Comparison of ENCODE assay signal across 7 cellular contexts in genomic region chr18:3049897-3050454, GRCh38. TPM values are rescaled to one million over a fixed set of nuclear protein-coding genes. Genes with fewer than 3 reads are reported as not detected.
DNase-seq lines count a peak whose midpoint lies in the region; ATAC-seq, FAIRE-seq and TF ChIP-seq lines count a peak whose summit lies in the region.
"Not testable (repeated sequence)": the region's sequence is repeated elsewhere in the genome, so short reads cannot be mapped to it uniquely, and the experiment has no call there.

No MANE protein-coding gene starts in this region.

- ATAC-seq in K562: peak; percentile 25; the same call in 2 of the 3 replicates
- ATAC-seq in left lung; upper lobe of left lung (ENCODE audit: low FRiP score in 2 of 2): not testable (repeated sequence)

- H3K9me3 Mint-ChIP-seq in glutamatergic neuron (ENCODE audit: unreplicated experiment): peaks cover 11% of the 10 kb centered on the region
- peaks cover 21% of the 10 kb centered on the region for H3K9me3 Mint-ChIP-seq in neural progenitor cell

- not testable (repeated sequence) for TF ChIP-seq RAD21 in K562 (CRISPR knock-in tag; conservative IDR thresholded peaks at IDR 0.05 in 1 of 2, IDR thresholded peaks at IDR 0.05 in 1 of 2)

- WGBS in K562 (ENCODE audit: insufficient coverage, low coverage, missing lambda C conversion rate): no CpG with 5 or more reads among the region's 8 CpGs
- 58 to 72% methylated on average over 4 to 6 of the region's 8 CpGs for WGBS in upper lobe of left lung, 2 donors

- TF ChIP-seq CTCF in K562 (IDR thresholded peaks at IDR 0.05 in 2 of 3, conservative IDR thresholded peaks at IDR 0.05 in 1 of 3; ENCODE audit: insufficient read depth in 2 of 3, low read depth in 1 of 3, low read length in 3 of 3); glutamatergic neuron (IDR thresholded peaks at IDR 0.05; ENCODE audit: partially characterized antibody, unreplicated experiment); left lung (IDR thresholded peaks at IDR 0.05); neural progenitor cell (IDR thresholded peaks at IDR 0.05); upper lobe of left lung (IDR thresholded peaks at IDR 0.05): not testable (repeated sequence)

- H3K4me1 ChIP-seq in BLaER1 (peaks cover 17% of the 10 kb centered on the region), left lung (peaks cover 0 to 27% of the 10 kb centered on the region in 2 donors), neural progenitor cell (peaks cover 44% of the 10 kb centered on the region), upper lobe of left lung (peaks cover 9 to 27% (median 23%) of the 10 kb centered on the region in 4 donors)
- not testable (repeated sequence) for H3K4me1 ChIP-seq in HUES48 (ENCODE audit: control insufficient read depth, insufficient read depth, low read length); K562 (replicated peaks in 1 of 2; ENCODE audit: control insufficient read depth in 2 of 2, insufficient read depth in 2 of 2, low read length in 2 of 2)

- H2AFZ ChIP-seq in K562 (ENCODE audit: low read depth, low read length): peak overlapping the region; percentile 51; the same call in 1 of the 2 replicates
- not testable (repeated sequence) for H2AFZ ChIP-seq in neural progenitor cell (replicated peaks)

- not testable (repeated sequence) for H3K79me2 ChIP-seq in K562 (ENCODE audit: control insufficient read depth, insufficient read depth, low read length); neural progenitor cell (ENCODE audit: low read depth)

- H3K4me2 ChIP-seq in BLaER1 (peak overlapping the region; percentile 28), neural progenitor cell (peak overlapping the region; percentile 12)
- H3K4me2 ChIP-seq in K562 (ENCODE audit: insufficient read depth, low read length): not testable (repeated sequence)

- CTCF ChIA-PET in K562 (lab: Yijun Ruan, JAX; ENCODE audit: low intra/inter-chr PET ratio): not testable (repeated sequence)

- BruUV-seq in K562 (replicated peaks; lab: Mats Ljungman, UMichigan): not testable (repeated sequence)

- DNase-seq in K562 (ENCODE audit: extremely low read depth in 1 of 4, low spot score in 3 of 4); glutamatergic neuron; left lung; neural progenitor cell (ENCODE audit: low spot score); upper lobe of left lung: not testable (repeated sequence)

- POLR2A ChIA-PET in K562 (lab: Yijun Ruan, JAX): interaction anchor here (1.0 kb wide), 1 partner anchor 11 kb away, joined by 3 read pairs; no protein-coding TSS in a partner anchor

- H3K36me3 Mint-ChIP-seq in glutamatergic neuron (ENCODE audit: unreplicated experiment) (peaks cover 20% of the 10 kb centered on the region), neural progenitor cell (peaks cover 10% of the 10 kb centered on the region)

- not testable (repeated sequence) for H3K4me3 ChIP-seq in BLaER1; HUES48 (ENCODE audit: low read depth, low read length); K562; left lung; neural progenitor cell; upper lobe of left lung

- H3K9me3 ChIP-seq in BLaER1: peaks cover 18% of the 10 kb centered on the region
- H3K9me3 ChIP-seq in HUES48 (ENCODE audit: control insufficient read depth, insufficient read depth, low read length); K562 (replicated peaks; ENCODE audit: control insufficient read depth, insufficient read depth, low read depth, low read length); left lung; neural progenitor cell (ENCODE audit: low read depth); upper lobe of left lung: not testable (repeated sequence)

- TF ChIP-seq POLR2A in K562 (conservative IDR thresholded peaks at IDR 0.05); upper lobe of left lung (IDR thresholded peaks at IDR 0.05): not testable (repeated sequence)

- H3K9ac ChIP-seq in BLaER1; HUES48 (ENCODE audit: low read depth, low read length); K562 (ENCODE audit: insufficient read depth in 1 of 2, low read depth in 2 of 2, low read length in 2 of 2); neural progenitor cell: not testable (repeated sequence)

- not testable (repeated sequence) for H3K4me3 Mint-ChIP-seq in glutamatergic neuron (ENCODE audit: unreplicated experiment); neural progenitor cell

- not testable (repeated sequence) for H3K27me3 Mint-ChIP-seq in glutamatergic neuron (ENCODE audit: unreplicated experiment)
- peaks cover 13% of the 10 kb centered on the region for H3K27me3 Mint-ChIP-seq in neural progenitor cell (ENCODE audit: insufficient read depth, low read depth)

- H3K36me3 ChIP-seq in BLaER1; HUES48 (ENCODE audit: control insufficient read depth, insufficient read depth, low read length); K562 (ENCODE audit: control insufficient read depth, insufficient read depth, low read length); left lung; neural progenitor cell; upper lobe of left lung: not testable (repeated sequence)

- peaks cover 12% of the 10 kb centered on the region for H3F3A ChIP-seq in neural progenitor cell (ENCODE audit: low read depth)

- not testable (repeated sequence) for H3K4me1 Mint-ChIP-seq in glutamatergic neuron (ENCODE audit: low read depth, unreplicated experiment)
- peaks cover 42% of the 10 kb centered on the region for H3K4me1 Mint-ChIP-seq in neural progenitor cell

- H3K27me3 ChIP-seq in BLaER1; HUES48 (ENCODE audit: control insufficient read depth, insufficient read depth, low read length); K562 (ENCODE audit: control insufficient read depth in 2 of 2, insufficient read depth in 2 of 2, low read length in 2 of 2); left lung; neural progenitor cell; upper lobe of left lung: not testable (repeated sequence)

- TF ChIP-seq EP300 in K562 (IDR thresholded peaks at IDR 0.05; ENCODE audit: low read length); upper lobe of left lung (IDR thresholded peaks at IDR 0.05): not testable (repeated sequence)

- FAIRE-seq in K562 (lab: Jason Lieb, UNC): not testable (repeated sequence)

- not testable (repeated sequence) for H3K9me1 ChIP-seq in K562 (ENCODE audit: control insufficient read depth, insufficient read depth, low read length)

- in situ Hi-C loops in K562 (cut with MboI): not testable (repeated sequence)

- not testable (repeated sequence) for H3K27ac ChIP-seq in BLaER1; K562 (ENCODE audit: extremely low read depth, low read depth, low read length); neural progenitor cell
- H3K27ac ChIP-seq in HUES48 (ENCODE audit: low read depth, low read length): peak overlapping the region; percentile 65
- peak overlapping the region; percentile 15 to 53 for H3K27ac ChIP-seq in left lung
- peak overlapping the region in 3 of 4 donors; percentile 24 to 78 (median 58) for H3K27ac ChIP-seq in upper lobe of left lung

- not testable (repeated sequence) for H4K20me1 ChIP-seq in BLaER1; K562 (replicated peaks; ENCODE audit: control insufficient read depth, insufficient read depth, low read length); neural progenitor cell (ENCODE audit: low read depth)

- peak overlapping the region; percentile 76 for H3K27ac Mint-ChIP-seq in glutamatergic neuron (ENCODE audit: unreplicated experiment)
- H3K27ac Mint-ChIP-seq in neural progenitor cell: not testable (repeated sequence)

- intact Hi-C loops in K562 (cut with micrococcal nuclease); left lung (cut with DNase I): not testable (repeated sequence)

TF ChIP-seq in K562, 482 proteins besides CTCF, POLR2A, EP300 and RAD21 (continues in another document):
- TF ChIP-seq L3MBTL2 (IDR thresholded peaks at IDR 0.05) (0 out of 2 replicates have a peak, but pooled peaks have one; percentile 28), ARID1B (IDR thresholded peaks at IDR 0.05) (peak; percentile 43), SOX6 (IDR thresholded peaks at IDR 0.05) (0 out of 2 replicates have a peak, but pooled peaks have one; percentile 26)

RNA-seq across cellular contexts. Expression of gene LPIN2, which starts 37.0 kb away (rescaled TPM):
- total RNA-seq in K562 (2011; cell fraction: chromatin; rRNA removed; ENCODE audit: low replicate concordance): 45.6 and 69.6 TPM in 2 replicates
- total RNA-seq in K562 (2011; cell fraction: nucleolus; rRNA removed): 29.0 and 29.5 TPM in 2 replicates
- 35.7 and 37.3 TPM in 2 replicates for total RNA-seq in K562 (2011; cell fraction: nucleoplasm; rRNA removed)
- total RNA-seq in K562 (2014; rRNA removed): 21.0 and 23.3 TPM in 2 replicates
- 20.6 and 23.5 TPM in 2 replicates for total RNA-seq in K562 (2014; rRNA removed; fragmentation: Illumina TruSeq; extraction: Trizol)
- 24.3 and 25.3 TPM in 2 replicates for total RNA-seq in K562 (2015; rRNA removed; fragmentation: Illumina TruSeq; extraction: Trizol)
- total RNA-seq in K562 (2021): 26.1 and 31.7 TPM in 2 replicates
- polyA plus RNA-seq in K562 (2011; rRNA removed): 33.2 and 34.8 TPM in 2 replicates
- 17.2 and 25.7 TPM in 2 replicates for polyA plus RNA-seq in K562 (2011; cell fraction: cytosol; rRNA removed)
- polyA plus RNA-seq in K562 (2011; cell fraction: nucleus; rRNA removed): 37.4 and 44.9 TPM in 2 replicates
- 18.3 and 28.4 TPM in 2 replicates for polyA plus RNA-seq in K562 (2012)
- 24.2 and 30.3 TPM in 2 replicates for polyA plus RNA-seq in K562 (2014; fragmentation: Illumina TruSeq; extraction: Trizol)
- polyA plus RNA-seq in K562 (2014; fragmentation: Nextera tagmentation; extraction: Ambion mirVana): 1 to 10 TPM; 5.2 to 7.6 TPM
- polyA plus RNA-seq in K562 (2014; rRNA removed): 23.0 and 24.6 TPM in 2 replicates
- polyA minus RNA-seq in K562 (2011; rRNA and poly(A)+ RNA removed): 41.5 and 47.0 TPM in 2 replicates
- polyA minus RNA-seq in K562 (2011; cell fraction: cytosol; rRNA and poly(A)+ RNA removed): 22.2 and 22.3 TPM in 2 replicates
- 20.3 and 39.2 TPM in 2 replicates for polyA minus RNA-seq in K562 (2011; cell fraction: nucleus; rRNA and poly(A)+ RNA removed)
- 7.6 TPM for total RNA-seq in glutamatergic neuron (ENCODE audit: unreplicated experiment)
- total RNA-seq in left lung: 10 to 100 TPM; 47.3 to 63.2 TPM
- 32.1 and 35.5 TPM in 2 replicates for total RNA-seq in neural progenitor cell (ENCODE audit: low replicate concordance)
- total RNA-seq in upper lobe of left lung: 100 to 1,000 TPM in 1 of 6 donors, 10 to 100 TPM in 5; 37.7 to 105 (median 57.3) TPM
